Comparison of ENCODE assay signal across 21 cellular contexts in the genomic region with DNA sequence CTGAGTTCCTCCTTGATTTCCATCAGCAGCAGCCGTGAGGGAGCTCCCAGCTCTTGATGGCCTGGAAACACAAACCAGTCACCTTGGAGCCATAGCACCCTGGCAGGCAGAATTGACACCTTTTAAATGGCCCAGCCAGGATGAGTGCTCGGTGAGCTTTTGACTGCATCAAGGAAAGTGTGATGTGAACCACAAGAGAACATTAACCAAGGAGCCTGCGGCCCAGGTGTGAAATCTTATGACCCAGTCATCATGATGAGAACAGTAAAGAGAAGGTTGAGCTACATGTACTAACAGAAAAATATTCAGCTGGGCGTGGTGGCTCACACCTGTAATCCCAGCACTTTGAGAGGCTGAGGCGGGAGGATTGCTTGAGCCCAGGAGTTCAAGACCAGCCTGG. TPM values are rescaled to one million over a fixed set of nuclear protein-coding genes. Genes with fewer than 3 reads are reported as not detected.
A peak's percentile ranks its signal among the peaks of the same experiment; 100 is the strongest.
DNase-seq lines count a peak whose midpoint lies in the region; ATAC-seq and TF ChIP-seq lines count a peak whose summit lies in the region.
"Had no signal": no experiment of that assay in that cellular context is flagged by ENCODE, and none has a peak within 500 bp of the region (broad histone marks: within the 10 kb centered on the region; RNA-seq: fewer than 3 reads in every experiment).

No MANE protein-coding gene starts in this region.

- no peak overlapping the region for H3K27ac ChIP-seq in CD8-positive, alpha-beta memory T cell (ENCODE audit: low read depth, low read length)
- no peak overlapping the region for H3K27ac ChIP-seq in gastrocnemius medialis
- H3K27ac ChIP-seq: BLaER1, HL-60 had no signal

- CTCF ChIA-PET in CD8-positive, alpha-beta memory T cell (lab: Charles Lee), result no interaction called here

- DNase-seq in T-helper 1 cell, result no peak
- peak in 1 of 5 donors; percentile 30 for DNase-seq in CD8-positive, alpha-beta memory T cell
- DNase-seq in central memory CD8-positive, alpha-beta T cell (ENCODE audit: low spot score in 2 of 2), result peak in 1 of 2 donors; percentile 24
- peak; percentile 35 for DNase-seq in natural killer cell
- DNase-seq in gastrocnemius medialis, result no peak
- DNase-seq in activated naive CD8-positive, alpha-beta T cell treated with anti-CD3 and anti-CD28 coated beads, Interleukin-2, amount 50 U/mL, for 24 hours, result no peak
- DNase-seq: 8988T; CD4-positive, alpha-beta memory T cell; COR-L47; DMS 273 treated with DMSO at 0.1 percent for 48 hours; DMS53; DND-41; EL; GOT3; H9 had no signal

- H3K4me3 Mint-ChIP-seq in T-helper 1 cell treated with Interleukin-12 subunit alpha and Interleukin-12 subunit beta and Interleukin-4 antibody, amounts not matched to agents 30 μg/mL and 1 μg/mL, for 36 hours, result no peak overlapping the region
- H3K4me3 Mint-ChIP-seq in CD8-positive, alpha-beta memory T cell, result peak overlapping the region in 2 of 7 donors; percentile 45 to 49
- no peak overlapping the region for H3K4me3 Mint-ChIP-seq in central memory CD8-positive, alpha-beta T cell
- H3K4me3 Mint-ChIP-seq in natural killer cell, result peak overlapping the region; percentile 35
- H3K4me3 Mint-ChIP-seq in activated naive CD8-positive, alpha-beta T cell treated with anti-CD3 and anti-CD28 coated beads, Interleukin-2, amount 50 U/mL, for 24 hours, result no peak overlapping the region
- H3K4me3 Mint-ChIP-seq: CD14-positive monocyte; CD4-positive, alpha-beta memory T cell; H9 had no signal

- H3K27me3 ChIP-seq in CD8-positive, alpha-beta memory T cell (ENCODE audit: insufficient read depth, low read length, poor library complexity, severe bottlenecking), result no peaks in the 10 kb centered on the region
- H3K27me3 ChIP-seq in gastrocnemius medialis, result no peaks in the 10 kb centered on the region
- H3K27me3 ChIP-seq: BLaER1 had no signal

- in situ Hi-C loops in gastrocnemius medialis (cut with MboI; ENCODE audit: low sequenced_read_pairs in 4 of 4), result no loop called here

- peak overlapping the region; percentile 15 for H3K27ac Mint-ChIP-seq in T-helper 1 cell treated with Interleukin-12 subunit alpha and Interleukin-12 subunit beta and Interleukin-4 antibody, amounts not matched to agents 30 μg/mL and 1 μg/mL, for 36 hours
- H3K27ac Mint-ChIP-seq in CD8-positive, alpha-beta memory T cell, result peak overlapping the region in 7 of 8 donors; percentile 48 to 83 (median 75)
- peak overlapping the region; percentile 61 for H3K27ac Mint-ChIP-seq in central memory CD8-positive, alpha-beta T cell (ENCODE audit: low read depth)
- peak overlapping the region; percentile 61 to 68 for H3K27ac Mint-ChIP-seq in natural killer cell
- H3K27ac Mint-ChIP-seq in activated naive CD8-positive, alpha-beta T cell treated with anti-CD3 and anti-CD28 coated beads, Interleukin-2, amount 50 U/mL, for 24 hours, result no peak overlapping the region
- H3K27ac Mint-ChIP-seq: CD4-positive, alpha-beta memory T cell had no signal

- no peaks in the 10 kb centered on the region for H3K9me3 Mint-ChIP-seq in T-helper 1 cell treated with Interleukin-12 subunit alpha and Interleukin-12 subunit beta and Interleukin-4 antibody, amounts not matched to agents 30 μg/mL and 1 μg/mL, for 36 hours
- no peaks in the 10 kb centered on the region for H3K9me3 Mint-ChIP-seq in CD8-positive, alpha-beta memory T cell
- no peaks in the 10 kb centered on the region for H3K9me3 Mint-ChIP-seq in central memory CD8-positive, alpha-beta T cell
- H3K9me3 Mint-ChIP-seq in natural killer cell, result no peaks in the 10 kb centered on the region
- H3K9me3 Mint-ChIP-seq in activated naive CD8-positive, alpha-beta T cell treated with anti-CD3 and anti-CD28 coated beads, Interleukin-2, amount 50 U/mL, for 24 hours, result no peaks in the 10 kb centered on the region
- H3K9me3 Mint-ChIP-seq: CD14-positive monocyte; CD4-positive, alpha-beta memory T cell; H9 had no signal

- no peak overlapping the region for H3K4me3 ChIP-seq in CD8-positive, alpha-beta memory T cell (ENCODE audit: low read length)
- H3K4me3 ChIP-seq in gastrocnemius medialis, result no peak overlapping the region
- H3K4me3 ChIP-seq: BLaER1, GM12878 had no signal

- TF ChIP-seq POLR2A in gastrocnemius medialis (IDR thresholded peaks at IDR 0.05), result no peak

- no peak for TF ChIP-seq CTCF in natural killer cell (IDR thresholded peaks at IDR 0.05)
- TF ChIP-seq CTCF in gastrocnemius medialis (IDR thresholded peaks at IDR 0.05 in 4 of 5, conservative IDR thresholded peaks at IDR 0.05 in 1 of 5), result no peak

- no peaks in the 10 kb centered on the region for H3K4me1 Mint-ChIP-seq in T-helper 1 cell treated with Interleukin-12 subunit alpha and Interleukin-12 subunit beta and Interleukin-4 antibody, amounts not matched to agents 30 μg/mL and 1 μg/mL, for 36 hours (ENCODE audit: low read depth)
- peaks cover 6 to 12% (median 8%) of the 10 kb centered on the region in 3 donors for H3K4me1 Mint-ChIP-seq in CD8-positive, alpha-beta memory T cell
- H3K4me1 Mint-ChIP-seq in central memory CD8-positive, alpha-beta T cell, result peaks cover 13% of the 10 kb centered on the region
- peaks cover 21 to 22% of the 10 kb centered on the region in 2 donors for H3K4me1 Mint-ChIP-seq in natural killer cell
- H3K4me1 Mint-ChIP-seq in activated naive CD8-positive, alpha-beta T cell treated with anti-CD3 and anti-CD28 coated beads, Interleukin-2, amount 50 U/mL, for 24 hours, result no peaks in the 10 kb centered on the region
- H3K4me1 Mint-ChIP-seq: CD14-positive monocyte, H9 had no signal

- peaks cover 37% of the 10 kb centered on the region for H3K36me3 Mint-ChIP-seq in T-helper 1 cell treated with Interleukin-12 subunit alpha and Interleukin-12 subunit beta and Interleukin-4 antibody, amounts not matched to agents 30 μg/mL and 1 μg/mL, for 36 hours (ENCODE audit: low read depth)
- peaks cover 4 to 81% (median 27%) of the 10 kb centered on the region in 3 donors for H3K36me3 Mint-ChIP-seq in CD8-positive, alpha-beta memory T cell
- H3K36me3 Mint-ChIP-seq in central memory CD8-positive, alpha-beta T cell (ENCODE audit: insufficient read depth), result peaks cover 39% of the 10 kb centered on the region
- peaks cover 1% of the 10 kb centered on the region for H3K36me3 Mint-ChIP-seq in natural killer cell
- peaks cover 49% of the 10 kb centered on the region for H3K36me3 Mint-ChIP-seq in activated naive CD8-positive, alpha-beta T cell treated with anti-CD3 and anti-CD28 coated beads, Interleukin-2, amount 50 U/mL, for 24 hours (ENCODE audit: low read depth)

- intact Hi-C loops in natural killer cell (cut with micrococcal nuclease) (no loop called here), gastrocnemius medialis (cut with DNase I; ENCODE audit: low total_unique reads) (no loop called here)

- no peaks in the 10 kb centered on the region for H3K9me3 ChIP-seq in CD8-positive, alpha-beta memory T cell (ENCODE audit: low read length)
- no peaks in the 10 kb centered on the region for H3K9me3 ChIP-seq in gastrocnemius medialis
- H3K9me3 ChIP-seq: BLaER1 had no signal

- POLR2A ChIA-PET in CD8-positive, alpha-beta memory T cell (lab: Charles Lee), result no interaction called here

- peaks cover 31% of the 10 kb centered on the region for H3K36me3 ChIP-seq in CD8-positive, alpha-beta memory T cell (ENCODE audit: insufficient read depth, low read length)
- H3K36me3 ChIP-seq in gastrocnemius medialis, result peaks cover 0 to 66% of the 10 kb centered on the region in 2 donors

- peak; percentile 90 for ATAC-seq in central memory CD8-positive, alpha-beta T cell (replicated peaks; ENCODE audit: extremely low read depth, poor library complexity, severe bottlenecking)
- ATAC-seq in natural killer cell (peak; percentile 78 to 93 (median 88)), HG03457 (IDR thresholded peaks at IDR 0.05; ENCODE audit: unreplicated experiment) (no peak), gastrocnemius medialis (no peak)
- no peak for ATAC-seq in activated naive CD8-positive, alpha-beta T cell treated with anti-CD3 and anti-CD28 coated beads, Interleukin-2, amount 50 U/mL, for 24 hours
- ATAC-seq: GM12878 had no signal

- no peaks in the 10 kb centered on the region for H3K27me3 Mint-ChIP-seq in T-helper 1 cell treated with Interleukin-12 subunit alpha and Interleukin-12 subunit beta and Interleukin-4 antibody, amounts not matched to agents 30 μg/mL and 1 μg/mL, for 36 hours (ENCODE audit: low read depth)
- H3K27me3 Mint-ChIP-seq in CD8-positive, alpha-beta memory T cell, result no peaks in the 10 kb centered on the region
- H3K27me3 Mint-ChIP-seq in central memory CD8-positive, alpha-beta T cell, result no peaks in the 10 kb centered on the region
- no peaks in the 10 kb centered on the region for H3K27me3 Mint-ChIP-seq in natural killer cell (ENCODE audit: low read depth in 2 of 2)
- H3K27me3 Mint-ChIP-seq in activated naive CD8-positive, alpha-beta T cell treated with anti-CD3 and anti-CD28 coated beads, Interleukin-2, amount 50 U/mL, for 24 hours, result no peaks in the 10 kb centered on the region
- H3K27me3 Mint-ChIP-seq: CD4-positive, alpha-beta memory T cell had no signal

- no peaks in the 10 kb centered on the region for H3K4me1 ChIP-seq in CD8-positive, alpha-beta memory T cell (ENCODE audit: insufficient read depth, low read length)
- H3K4me1 ChIP-seq in gastrocnemius medialis, result peaks cover 4% of the 10 kb centered on the region in 2 donors

RNA-seq across cellular contexts. Expression of a gene that starts 22.8 kb away (rescaled TPM):
- 10 to 100 TPM; 77.6 to 81.2 TPM for total RNA-seq in CD8-positive, alpha-beta memory T cell
- 10.0 TPM for polyA plus RNA-seq in CD8-positive, alpha-beta memory T cell
- total RNA-seq in natural killer cell (100 to 1,000 TPM; 220 to 237 (median 236) TPM), gastrocnemius medialis (10 to 100 TPM; 24.6 to 38.2 (median 32.8) TPM)

RNA-seq across cellular contexts. Expression of a gene that starts 22.9 kb away (rescaled TPM):
- total RNA-seq in CD8-positive, alpha-beta memory T cell, result 10 to 100 TPM; 57.6 to 61.9 TPM
- polyA plus RNA-seq in CD8-positive, alpha-beta memory T cell, result 34.1 TPM
- total RNA-seq in natural killer cell (10 to 100 TPM; 19.3 to 21.2 (median 21.0) TPM), gastrocnemius medialis (10 to 100 TPM; 18.2 to 35.7 (median 25.2) TPM)

RNA-seq across cellular contexts. Expression of a gene that starts 53.2 kb away (rescaled TPM):
- total RNA-seq in CD8-positive, alpha-beta memory T cell, result 10 to 100 TPM; 10.4 to 11.3 TPM
- polyA plus RNA-seq in CD8-positive, alpha-beta memory T cell, result 19.3 TPM
- total RNA-seq in natural killer cell, result 10 to 100 TPM; 34.6 to 50.3 (median 41.8) TPM
- total RNA-seq in gastrocnemius medialis, result 10 to 100 TPM; 12.3 to 85.3 (median 37.1) TPM

Comparison
In these comparisons a context has a peak if more than half of its experiments do, and no peak if none do; other contexts are left out.
1. ATAC-seq: peak in central memory CD8-positive, alpha-beta T cell (single experiment) and natural killer cell (3 of 3); none in HG03457 (single experiment), gastrocnemius medialis (0 of 2) and activated naive CD8-positive, alpha-beta T cell treated with anti-CD3 and anti-CD28 coated beads, Interleukin-2, amount 50 U/mL, for 24 hours (single experiment).